In genomic region chrX:63350551-63350950, GRCh38 we compare ENCODE assay signal across 8 cellular contexts. TPM values are rescaled to one million over a fixed set of nuclear protein-coding genes. Genes with fewer than 3 reads are reported as not detected.
DNase-seq lines count a peak whose midpoint lies in the region; ATAC-seq and TF ChIP-seq lines count a peak whose summit lies in the region.

No MANE protein-coding gene starts in this region.

- H2AFZ ChIP-seq in hepatocyte: peak overlapping the region; percentile 64

- peak overlapping the region; percentile 89 for H3K27ac ChIP-seq in hepatocyte

- no peaks in the 10 kb centered on the region for H3K27me3 Mint-ChIP-seq in activated naive CD8-positive, alpha-beta T cell treated with anti-CD3 and anti-CD28 coated beads, Interleukin-2, amount 50 U/mL, for 24 hours

- no peaks in the 10 kb centered on the region for H3K9me3 ChIP-seq in hepatocyte (ENCODE audit: low read depth)

- H3K4me1 Mint-ChIP-seq in activated naive CD8-positive, alpha-beta T cell treated with anti-CD3 and anti-CD28 coated beads, Interleukin-2, amount 50 U/mL, for 24 hours: peaks cover 20% of the 10 kb centered on the region

- H4K20me1 ChIP-seq in hepatocyte (ENCODE audit: insufficient read depth, poor library complexity, severe bottlenecking): no peaks in the 10 kb centered on the region

- peak overlapping the region; percentile 87 for H3K4me3 Mint-ChIP-seq in activated naive CD8-positive, alpha-beta T cell treated with anti-CD3 and anti-CD28 coated beads, Interleukin-2, amount 50 U/mL, for 24 hours

- ATAC-seq in GM18517 (IDR thresholded peaks at IDR 0.05; ENCODE audit: unreplicated experiment): peak; percentile 42
- ATAC-seq in HG03025 (IDR thresholded peaks at IDR 0.05; ENCODE audit: low FRiP score, unreplicated experiment): peak; percentile 44
- ATAC-seq in activated naive CD8-positive, alpha-beta T cell treated with anti-CD3 and anti-CD28 coated beads, Interleukin-2, amount 50 U/mL, for 24 hours: peak; percentile 37

- H3K4me3 ChIP-seq in hepatocyte: peak overlapping the region; percentile 80
- peak overlapping the region; percentile 64 for H3K4me3 ChIP-seq in retinal pigment epithelial cell (ENCODE audit: low read length)

- H3K27ac Mint-ChIP-seq in activated naive CD8-positive, alpha-beta T cell treated with anti-CD3 and anti-CD28 coated beads, Interleukin-2, amount 50 U/mL, for 24 hours: peak overlapping the region; percentile 42

- H3K36me3 Mint-ChIP-seq in activated naive CD8-positive, alpha-beta T cell treated with anti-CD3 and anti-CD28 coated beads, Interleukin-2, amount 50 U/mL, for 24 hours (ENCODE audit: low read depth): peaks cover 2% of the 10 kb centered on the region

- peak overlapping the region; percentile 77 for H3K4me2 ChIP-seq in hepatocyte

- H3K79me2 ChIP-seq in hepatocyte: peaks cover 4% of the 10 kb centered on the region

- no peaks in the 10 kb centered on the region for H3K36me3 ChIP-seq in hepatocyte (replicated peaks; ENCODE audit: insufficient read depth, low read depth)

- H3K9me2 ChIP-seq in hepatocyte (replicated peaks; ENCODE audit: insufficient read depth): no peaks in the 10 kb centered on the region

- DNase-seq in AG20443 (ENCODE audit: low spot score) (peak; percentile 9), NCI-H526 (lab: John Stamatoyannopoulos, UW) (peak; percentile 59 to 64), hepatocyte (ENCODE audit: low spot score) (peak; percentile 18), retinal pigment epithelial cell (ENCODE audit: low read depth) (no peak), cortex of kidney (lab: John Stamatoyannopoulos, UW) (no peak)
- peak; percentile 13 for DNase-seq in activated naive CD8-positive, alpha-beta T cell treated with anti-CD3 and anti-CD28 coated beads, Interleukin-2, amount 50 U/mL, for 24 hours

- no peaks in the 10 kb centered on the region for H3K9me3 Mint-ChIP-seq in activated naive CD8-positive, alpha-beta T cell treated with anti-CD3 and anti-CD28 coated beads, Interleukin-2, amount 50 U/mL, for 24 hours

- WGBS in hepatocyte (ENCODE audit: low lambda C conversion rate, missing lambda C conversion rate): 55% methylated on average over 15 of the region's 15 CpGs

- TF ChIP-seq CTCF in hepatocyte (IDR thresholded peaks at IDR 0.05; ENCODE audit: poor library complexity) (no peak), retinal pigment epithelial cell (conservative IDR thresholded peaks at IDR 0.05; ENCODE audit: low read depth, low read length) (no peak)

- H3K4me1 ChIP-seq in hepatocyte (ENCODE audit: insufficient read depth): peaks cover 4% of the 10 kb centered on the region

- H3K27me3 ChIP-seq in hepatocyte: no peaks in the 10 kb centered on the region

RNA-seq across cellular contexts. Expression of gene SPIN4, which starts 0.6 kb away (rescaled TPM):
- 6.9 and 7.5 TPM in 2 replicates for total RNA-seq in hepatocyte
- polyA plus RNA-seq in hepatocyte: 3.6 and 3.7 TPM in 2 replicates

Comparison
In these comparisons a context has a peak if more than half of its experiments do, and no peak if none do; other contexts are left out.
1. DNase-seq: peak in AG20443 (single experiment), NCI-H526 (2 of 2), activated naive CD8-positive, alpha-beta T cell treated with anti-CD3 and anti-CD28 coated beads, Interleukin-2, amount 50 U/mL, for 24 hours (single experiment) and hepatocyte (single experiment); none in retinal pigment epithelial cell (single experiment) and cortex of kidney (single experiment).
2. Peak in every context shown above with its lines, with median percentiles within 50 percentile points of each other: ATAC-seq.